ENCODE assay signal across 11 cellular contexts in genomic region chr10:58856508-58857240, GRCh38.
DNase-seq lines count a peak whose midpoint lies in the region; ATAC-seq, FAIRE-seq and TF ChIP-seq lines count a peak whose summit lies in the region.
"Had no signal": no experiment of that assay in that cellular context is flagged by ENCODE, and none has a peak within 500 bp of the region (broad histone marks: within the 10 kb centered on the region; RNA-seq: fewer than 3 reads in every experiment).

No MANE protein-coding gene starts in this region.

- no peaks in the 10 kb centered on the region for H3K36me3 ChIP-seq in upper lobe of left lung

- TF ChIP-seq POLR2A in upper lobe of left lung (IDR thresholded peaks at IDR 0.05), result no peak

- 71 to 76% methylated on average over 9 of the region's 9 CpGs for WGBS in upper lobe of left lung, 2 donors

- TF ChIP-seq EP300 in upper lobe of left lung (IDR thresholded peaks at IDR 0.05), result peak in 2 of 4 donors; percentile 47 to 55

- FAIRE-seq in HTR-8/SVneo (lab: Jason Lieb, UNC), result peak; percentile 23

- peaks cover 0 to 9% (median 2%) of the 10 kb centered on the region in 4 donors for H3K4me1 ChIP-seq in upper lobe of left lung

- H3K27ac ChIP-seq in upper lobe of left lung, result peak overlapping the region in 1 of 4 donors; percentile 60

- H3K4me3 ChIP-seq in cardiac fibroblast (replicated peaks in 1 of 2; ENCODE audit: low read depth in 2 of 2, low read length in 2 of 2) (no peak overlapping the region), upper lobe of left lung (no peak overlapping the region)

- H3K9me3 ChIP-seq in upper lobe of left lung, result no peaks in the 10 kb centered on the region

- ATAC-seq in upper lobe of left lung (ENCODE audit: low FRiP score in 2 of 2) (peak; percentile 86 to 93), GM18511 (IDR thresholded peaks at IDR 0.05; ENCODE audit: unreplicated experiment) (no peak), GM21390 (IDR thresholded peaks at IDR 0.05; ENCODE audit: unreplicated experiment) (no peak)

- no peaks in the 10 kb centered on the region for H3K27me3 ChIP-seq in upper lobe of left lung

- TF ChIP-seq CTCF in cardiac fibroblast (IDR thresholded peaks at IDR 0.05; ENCODE audit: low read depth, low read length) (no peak), upper lobe of left lung (IDR thresholded peaks at IDR 0.05) (no peak)

- peak; percentile 85 for DNase-seq in HTR-8/SVneo (ENCODE audit: insufficient read length, low spot score)
- DNase-seq in cardiac fibroblast (ENCODE audit: low read depth in 2 of 2), result peak; percentile 96 to 99
- DNase-seq in kidney tubule cell (ENCODE audit: low spot score), result peak; percentile 98
- DNase-seq in upper lobe of left lung, result peak in 1 of 2 donors; percentile 62
- DNase-seq in T-helper 9 cell, result no peak
- no peak for DNase-seq in DMS 273 treated with DMSO at 0.1 percent for 48 hours (lab: John Stamatoyannopoulos, UW)
- DNase-seq: activated T-cell treated with anti-CD3 and anti-CD28 coated beads, Interleukin-2, amount 50 U/mL, for 48 hours; glutamatergic neuron; stimulated activated CD4-positive, alpha-beta T cell treated with anti-CD3 and anti-CD28 coated beads, Interleukin-2, amount 100 ng/mL, for 48 hours had no signal

Comparison
In these comparisons a context has a peak if more than half of its experiments do, and no peak if none do; other contexts are left out.
1. DNase-seq: peak in HTR-8/SVneo (single experiment), cardiac fibroblast (2 of 2) and kidney tubule cell (single experiment); none in T-helper 9 cell (single experiment) and DMS 273 treated with DMSO at 0.1 percent for 48 hours (single experiment).
2. ATAC-seq: peak in upper lobe of left lung (2 of 2); none in GM18511 (single experiment) and GM21390 (single experiment).